8 cellular contexts compared by ENCODE assay signal in genomic region chr2:95121150-95121494, GRCh38.
A peak's percentile ranks its signal among the peaks of the same experiment; 100 is the strongest.
DNase-seq lines count a peak whose midpoint lies in the region; ATAC-seq and TF ChIP-seq lines count a peak whose summit lies in the region.

No MANE protein-coding gene starts in this region.

- peaks cover 48% of the 10 kb centered on the region for H3K79me2 ChIP-seq in DOHH2 (ENCODE audit: control insufficient read depth, low read length)

- no peaks in the 10 kb centered on the region for H3K9me2 ChIP-seq in DOHH2 (replicated peaks; ENCODE audit: control insufficient read depth, low read length)

- peak overlapping the region; percentile 94 for H3K4me2 ChIP-seq in DOHH2 (ENCODE audit: low read length)

- peaks cover 32% of the 10 kb centered on the region for H3K4me1 ChIP-seq in DOHH2 (ENCODE audit: control insufficient read depth, low read length)

- DNase-seq in amniotic epithelial cell (ENCODE audit: low read depth) (peak; percentile 47), iris pigment epithelial cell (ENCODE audit: low read depth) (peak; percentile 43), substantia nigra (lab: John Stamatoyannopoulos, UW) (peak in 1 of 49 donors; percentile 49), NCI-H82 treated with DMSO at 0.1 percent for 48 hours (lab: John Stamatoyannopoulos, UW; ENCODE audit: unreplicated experiment) (no peak), NCI-H2029 treated with DMSO at 0.1 percent for 48 hours (lab: John Stamatoyannopoulos, UW) (no peak)

- H3F3A ChIP-seq in DOHH2 (ENCODE audit: control insufficient read depth, insufficient read depth) = peaks cover 2% of the 10 kb centered on the region; the same call in 1 of the 2 replicates

- peaks cover 8% of the 10 kb centered on the region for H4K20me1 ChIP-seq in DOHH2 (ENCODE audit: control insufficient read depth, insufficient read depth, low read depth, low read length)

- no peak for TF ChIP-seq CTCF in DOHH2 (IDR thresholded peaks at IDR 0.05; ENCODE audit: low read depth, low read length, poor library complexity, severe bottlenecking)

- H3K27ac ChIP-seq in DOHH2 (ENCODE audit: low read depth, low read length) = peak overlapping the region; percentile 70
- peak overlapping the region; percentile 94 for H3K27ac ChIP-seq in substantia nigra (ENCODE audit: low read depth, low read length, poor library complexity, severe bottlenecking)

- no peaks in the 10 kb centered on the region for H3K27me3 ChIP-seq in DOHH2 (ENCODE audit: control insufficient read depth, low read length)

- peak overlapping the region; percentile 91 for H3K4me3 ChIP-seq in DOHH2 (ENCODE audit: low read length)

- peaks cover 41% of the 10 kb centered on the region for H3K36me3 ChIP-seq in DOHH2 (ENCODE audit: control insufficient read depth, low read length)

- ATAC-seq in HG03457 (IDR thresholded peaks at IDR 0.05; ENCODE audit: unreplicated experiment) (peak; percentile 10), HG02678 (IDR thresholded peaks at IDR 0.05; ENCODE audit: unreplicated experiment) (no peak)

- H3K9me3 ChIP-seq in DOHH2 (ENCODE audit: control insufficient read depth, insufficient read depth, low read length) = no peaks in the 10 kb centered on the region

Comparison
In these comparisons a context has a peak if more than half of its experiments do, and no peak if none do; other contexts are left out.
1. DNase-seq: peak in amniotic epithelial cell (single experiment) and iris pigment epithelial cell (single experiment); none in NCI-H82 treated with DMSO at 0.1 percent for 48 hours (single experiment) and NCI-H2029 treated with DMSO at 0.1 percent for 48 hours (single experiment).